Comparison of ENCODE assay signal across 8 cellular contexts in the genomic region with DNA sequence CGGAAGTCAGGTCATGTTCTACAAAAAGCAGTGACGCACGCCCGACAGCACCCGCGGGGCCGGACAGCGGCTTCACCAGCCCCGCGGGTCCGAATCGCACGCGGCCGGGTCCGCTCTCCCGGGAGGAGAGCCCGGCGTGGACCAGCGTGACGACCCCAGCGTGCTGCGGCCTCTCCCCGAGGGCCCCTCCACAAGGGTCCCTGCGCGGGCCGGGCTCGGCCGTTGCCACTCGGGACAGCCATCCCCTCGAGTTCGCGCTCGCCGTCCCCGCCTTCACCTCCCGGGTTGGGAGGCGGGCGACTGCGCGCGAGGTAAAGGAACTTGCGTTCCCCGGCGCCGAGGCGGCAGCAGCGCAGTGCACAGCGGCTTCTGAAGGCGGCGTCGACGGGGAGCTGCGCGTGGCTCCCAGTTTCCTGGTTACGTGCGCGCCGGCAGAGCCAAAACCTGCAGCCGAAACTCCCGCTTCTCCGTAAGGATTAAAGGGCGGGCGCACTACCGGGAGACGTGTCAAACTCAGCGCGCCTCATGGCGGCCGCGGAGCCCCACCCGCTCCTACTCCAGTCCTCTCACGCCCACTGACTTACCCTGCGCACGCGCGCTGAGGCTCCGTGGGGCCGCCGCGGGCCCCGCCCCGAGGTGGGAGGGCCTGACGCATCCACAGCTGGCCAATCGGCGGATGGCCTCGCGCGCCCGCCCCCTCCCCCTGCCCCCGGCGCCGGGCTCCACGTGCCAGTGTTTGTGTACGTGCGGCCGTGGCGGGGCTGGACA. TPM values are rescaled to one million over a fixed set of nuclear protein-coding genes. Genes with fewer than 3 reads are reported as not detected.
DNase-seq lines count a peak whose midpoint lies in the region; FAIRE-seq and TF ChIP-seq lines count a peak whose summit lies in the region.

No MANE protein-coding gene starts in this region.

- DNase-seq in ELF-1 (ENCODE audit: low read depth, low spot score) = peak; percentile 98
- peak; percentile 71 for DNase-seq in H54 (ENCODE audit: insufficient read length, low spot score)
- DNase-seq in LoVo (ENCODE audit: low spot score) = peak; percentile 96
- peak; percentile 98 for DNase-seq in RWPE1 (ENCODE audit: low spot score)
- DNase-seq in activated effector memory CD4-positive, alpha-beta T cell treated with Interleukin-2 at 50 U/mL for 16 hours = peak; percentile 97
- DNase-seq in fibroblast of the aortic adventitia (ENCODE audit: low read depth) = peak; percentile 96
- peak; percentile 96 for DNase-seq in nephron progenitor cell

- CTCF ChIA-PET in RWPE1 (lab: Yijun Ruan, JAX) = interaction anchor here (0.5 to 0.9 kb wide), 2 partner anchors 12 to 201 kb away, joined by 3 to 4 read pairs; no protein-coding TSS in a partner anchor

- peaks cover 39% of the 10 kb centered on the region for H3K36me3 Mint-ChIP-seq in nephron progenitor cell (ENCODE audit: low read depth)
- peaks cover 38% of the 10 kb centered on the region for H3K36me3 Mint-ChIP-seq in stimulated activated naive CD8-positive, alpha-beta T cell treated with anti-CD3 and anti-CD28 coated beads, Interleukin-15, Interleukin-2, amounts not matched to agents 100 ng/mL and 50 ng/mL, for 24 hours (ENCODE audit: low read depth)

- H3K4me1 Mint-ChIP-seq in nephron progenitor cell = peaks cover 22% of the 10 kb centered on the region
- H3K4me1 Mint-ChIP-seq in stimulated activated naive CD8-positive, alpha-beta T cell treated with anti-CD3 and anti-CD28 coated beads, Interleukin-15, Interleukin-2, amounts not matched to agents 100 ng/mL and 50 ng/mL, for 24 hours (ENCODE audit: low read depth) = peaks cover 43% of the 10 kb centered on the region

- FAIRE-seq in H54 (lab: Jason Lieb, UNC) = no peak

- H3K27ac ChIP-seq in RWPE1 = peak overlapping the region; percentile 99

- TF ChIP-seq POLR2A in H54 (IDR thresholded peaks at IDR 0.05; ENCODE audit: low read depth, low read length) = peak; percentile 76

- H3K27me3 Mint-ChIP-seq in nephron progenitor cell (ENCODE audit: low read depth, poor library complexity) = no peaks in the 10 kb centered on the region
- H3K27me3 Mint-ChIP-seq in stimulated activated naive CD8-positive, alpha-beta T cell treated with anti-CD3 and anti-CD28 coated beads, Interleukin-15, Interleukin-2, amounts not matched to agents 100 ng/mL and 50 ng/mL, for 24 hours = no peaks in the 10 kb centered on the region

- TF ChIP-seq CTCF in RWPE1 (conservative IDR thresholded peaks at IDR 0.05; ENCODE audit: low read depth) = no peak
- TF ChIP-seq CTCF in fibroblast of the aortic adventitia (IDR thresholded peaks at IDR 0.05; ENCODE audit: insufficient read depth, low read length) = no peak
- no peak for TF ChIP-seq CTCF in nephron progenitor cell (IDR thresholded peaks at IDR 0.05)

- H3K27ac Mint-ChIP-seq in nephron progenitor cell = peak overlapping the region; percentile 89
- H3K27ac Mint-ChIP-seq in stimulated activated naive CD8-positive, alpha-beta T cell treated with anti-CD3 and anti-CD28 coated beads, Interleukin-15, Interleukin-2, amounts not matched to agents 100 ng/mL and 50 ng/mL, for 24 hours = peak overlapping the region; percentile 96

- H3K4me3 ChIP-seq in fibroblast of the aortic adventitia (ENCODE audit: low read depth, low read length) = peak overlapping the region; percentile 82

- POLR2A ChIA-PET in RWPE1 (lab: Yijun Ruan, JAX; ENCODE audit: low non-redundant PET) = interaction anchor here (0.7 to 1.5 kb wide), 5 partner anchors 30 to 199 kb away, joined by 3 to 4 read pairs (median 3); a partner anchor contains a TSS

- H3K9me3 Mint-ChIP-seq in nephron progenitor cell = peaks cover 9% of the 10 kb centered on the region
- H3K9me3 Mint-ChIP-seq in stimulated activated naive CD8-positive, alpha-beta T cell treated with anti-CD3 and anti-CD28 coated beads, Interleukin-15, Interleukin-2, amounts not matched to agents 100 ng/mL and 50 ng/mL, for 24 hours = no peaks in the 10 kb centered on the region

- H3K4me3 Mint-ChIP-seq in nephron progenitor cell = peak overlapping the region; percentile 89
- peak overlapping the region; percentile 94 for H3K4me3 Mint-ChIP-seq in stimulated activated naive CD8-positive, alpha-beta T cell treated with anti-CD3 and anti-CD28 coated beads, Interleukin-15, Interleukin-2, amounts not matched to agents 100 ng/mL and 50 ng/mL, for 24 hours

RNA-seq across cellular contexts. Expression of a gene that starts 0.4 kb away (rescaled TPM):
- total RNA-seq in fibroblast of the aortic adventitia (ENCODE audit: low replicate concordance) = 0.63 and 0.74 TPM in 2 replicates

RNA-seq across cellular contexts. Expression of a gene that starts 0.5 kb away (rescaled TPM):
- 3.9 and 5.0 TPM in 2 replicates for total RNA-seq in fibroblast of the aortic adventitia (ENCODE audit: low replicate concordance)

RNA-seq across cellular contexts. Expression of a gene that starts 29.6 kb away (rescaled TPM):
- total RNA-seq in fibroblast of the aortic adventitia (ENCODE audit: low replicate concordance) = 26.3 and 53.5 TPM in 2 replicates

Comparison
In these comparisons a context has a peak if more than half of its experiments do, and no peak if none do; other contexts are left out.
1. Peak in every context shown above with its lines: DNase-seq, H3K4me3 ChIP-seq and H3K27ac ChIP-seq.